14 cellular contexts compared by ENCODE assay signal in genomic region chr15:70329179-70329578, GRCh38.
DNase-seq lines count a peak whose midpoint lies in the region; ATAC-seq and TF ChIP-seq lines count a peak whose summit lies in the region.
"Had no signal": no experiment of that assay in that cellular context is flagged by ENCODE, and none has a peak within 500 bp of the region (broad histone marks: within the 10 kb centered on the region; RNA-seq: fewer than 3 reads in every experiment).

No MANE protein-coding gene starts in this region.

- H3K36me3 ChIP-seq in KOPT-K1 (ENCODE audit: insufficient read depth, low read length) = no peaks in the 10 kb centered on the region
- H3K36me3 ChIP-seq in testis (ENCODE audit: low read depth, missing control alignments) = no peaks in the 10 kb centered on the region

- 94% methylated on average over 8 of the region's 8 CpGs for WGBS in testis, 2 donors

- H3K27ac ChIP-seq in KOPT-K1 (ENCODE audit: low read depth, low read length, poor library complexity, severe bottlenecking) (peak overlapping the region; percentile 41), testis (no peak overlapping the region)

- H3K36me3 Mint-ChIP-seq in T-helper 2 cell treated with Interferon-gamma antibody and Interleukin-4, amounts not matched to agents 5 μg/mL and 100 μg/mL, for 36 hours (ENCODE audit: low read depth) = no peaks in the 10 kb centered on the region
- H3K36me3 Mint-ChIP-seq: CD8-positive, alpha-beta T cell had no signal

- DNase-seq in fibroblast of the aortic adventitia (ENCODE audit: low read depth) (peak; percentile 54), sciatic nerve (ENCODE audit: low spot score) (no peak), ureter (ENCODE audit: low spot score) (peak; percentile 24), SIG-M5 treated with dmso at 0.1 percent for 504 hours (lab: John Stamatoyannopoulos, UW; ENCODE audit: unreplicated experiment) (no peak), testis (no peak)
- DNase-seq in T-helper 2 cell treated with Interferon-gamma antibody and Interleukin-4, amounts not matched to agents 5 μg/mL and 100 μg/mL, for 36 hours (ENCODE audit: low spot score) = no peak
- DNase-seq: ACHN; CD8-positive, alpha-beta T cell; DMS79 treated with DMSO at 0.1 percent for 48 hours; HFFc6; NCI-H1092; NCI-H510A treated with DMSO at 0.1 percent for 48 hours had no signal

- H3K4me3 ChIP-seq in fibroblast of the aortic adventitia (ENCODE audit: low read depth, low read length) (no peak overlapping the region), testis (no peak overlapping the region)

- peaks cover 28% of the 10 kb centered on the region for H3K9me3 ChIP-seq in KOPT-K1 (ENCODE audit: insufficient read depth, low read length, poor library complexity, severe bottlenecking)
- no peaks in the 10 kb centered on the region for H3K9me3 ChIP-seq in testis

- no peaks in the 10 kb centered on the region for H3K27me3 ChIP-seq in testis

- peak; percentile 56 for ATAC-seq in sciatic nerve
- ATAC-seq: CD8-positive, alpha-beta T cell had no signal

- H3K27me3 Mint-ChIP-seq in T-helper 2 cell treated with Interferon-gamma antibody and Interleukin-4, amounts not matched to agents 5 μg/mL and 100 μg/mL, for 36 hours (ENCODE audit: low read depth) = peaks cover 41% of the 10 kb centered on the region
- H3K27me3 Mint-ChIP-seq: B cell had no signal

- intact Hi-C loops in sciatic nerve (cut with DNase I) = no loop called here
- intact Hi-C loops in testis (cut with DNase I; ENCODE audit: low total_unique reads) = loop anchor here (10.0 kb wide), 1 partner anchor 64 kb away; no protein-coding TSS in a partner anchor

- H3K9me3 Mint-ChIP-seq in T-helper 2 cell treated with Interferon-gamma antibody and Interleukin-4, amounts not matched to agents 5 μg/mL and 100 μg/mL, for 36 hours = peaks cover 7% of the 10 kb centered on the region

- no peaks in the 10 kb centered on the region for H3K4me1 Mint-ChIP-seq in T-helper 2 cell treated with Interferon-gamma antibody and Interleukin-4, amounts not matched to agents 5 μg/mL and 100 μg/mL, for 36 hours (ENCODE audit: low read depth)

- TF ChIP-seq POLR2A in testis (IDR thresholded peaks at IDR 0.05) = no peak

- H3K4me1 ChIP-seq in testis = no peaks in the 10 kb centered on the region

- H3K27ac Mint-ChIP-seq in T-helper 2 cell treated with Interferon-gamma antibody and Interleukin-4, amounts not matched to agents 5 μg/mL and 100 μg/mL, for 36 hours = no peak overlapping the region
- H3K27ac Mint-ChIP-seq: CD8-positive, alpha-beta T cell had no signal

- no peak overlapping the region for H3K4me3 Mint-ChIP-seq in T-helper 2 cell treated with Interferon-gamma antibody and Interleukin-4, amounts not matched to agents 5 μg/mL and 100 μg/mL, for 36 hours
- H3K4me3 Mint-ChIP-seq: CD8-positive, alpha-beta T cell had no signal

- TF ChIP-seq CTCF in fibroblast of the aortic adventitia (IDR thresholded peaks at IDR 0.05; ENCODE audit: insufficient read depth, low read length) (no peak), testis (IDR thresholded peaks at IDR 0.05) (no peak)

Comparison
In these comparisons a context has a peak if more than half of its experiments do, and no peak if none do; other contexts are left out.
1. DNase-seq: peak in fibroblast of the aortic adventitia (single experiment) and ureter (single experiment); none in sciatic nerve (single experiment), SIG-M5 treated with dmso at 0.1 percent for 504 hours (single experiment), testis (single experiment) and T-helper 2 cell treated with Interferon-gamma antibody and Interleukin-4, amounts not matched to agents 5 μg/mL and 100 μg/mL, for 36 hours (single experiment).